In genomic region chr1:6424000-6424565, GRCh38 we compare ENCODE assay signal across 1 cellular context.
TF ChIP-seq lines count a peak whose summit lies in the region.

No MANE protein-coding gene starts in this region.

TF ChIP-seq in A549, 52 proteins besides CTCF, POLR2A, EP300 and RAD21 (continued from another document):
- TF ChIP-seq TP53 (CRISPR knock-in tag; IDR thresholded peaks at IDR 0.05) = no peak
